Comparison of ENCODE assay signal across 8 cellular contexts in genomic region chr16:27315333-27316037, GRCh38. TPM values are rescaled to one million over a fixed set of nuclear protein-coding genes. Genes with fewer than 3 reads are reported as not detected.
DNase-seq lines count a peak whose midpoint lies in the region; ATAC-seq, FAIRE-seq and TF ChIP-seq lines count a peak whose summit lies in the region.

No MANE protein-coding gene starts in this region.

- peak overlapping the region; percentile 37 for H3K4me3 ChIP-seq in AG04449 (ENCODE audit: low read depth, low read length)
- peak overlapping the region; percentile 78 for H3K4me3 ChIP-seq in MG63
- H3K4me3 ChIP-seq in fibroblast of lung (replicated peaks in 1 of 4; ENCODE audit: control extremely low read depth in 1 of 4, insufficient read depth in 1 of 4, low read depth in 3 of 4, low read length in 4 of 4), result peak overlapping the region in 3 of 4 experiments; percentile 12 to 84 (median 14)
- H3K4me3 ChIP-seq in pancreas, result peak overlapping the region in 2 of 4 donors; percentile 87 to 97

- CTCF ChIA-PET in AG04449 (lab: Yijun Ruan, JAX), result interaction anchor here (0.8 to 3.6 kb wide), 4 partner anchors 12 to 80 kb away, joined by 3 to 17 read pairs (median 3); no protein-coding TSS in a partner anchor

- intact Hi-C loops in pancreas (cut with DNase I), result no loop called here

- H3K4me2 ChIP-seq in fibroblast of lung (ENCODE audit: extremely low read depth, insufficient read depth, low read length), result peak overlapping the region; percentile 84

- FAIRE-seq in pancreas (lab: Jason Lieb, UNC), result no peak

- H3K4me1 ChIP-seq in fibroblast of lung (ENCODE audit: control insufficient read depth, extremely low read depth, insufficient read depth, low read length) (peaks cover 10% of the 10 kb centered on the region), pancreas (peaks cover 0 to 39% (median 13%) of the 10 kb centered on the region in 3 donors)

- H3K36me3 ChIP-seq in MG63 (peaks cover 21% of the 10 kb centered on the region), fibroblast of lung (ENCODE audit: control insufficient read depth, insufficient read depth, low read length) (no peaks in the 10 kb centered on the region), pancreas (no peaks in the 10 kb centered on the region)

- H3K79me2 ChIP-seq in fibroblast of lung (ENCODE audit: control insufficient read depth, insufficient read depth, low read length), result peaks cover 41% of the 10 kb centered on the region

- ATAC-seq in pancreas (peak in 3 of 4 donors; percentile 9 to 71 (median 16)), GM19023 (IDR thresholded peaks at IDR 0.05; ENCODE audit: unreplicated experiment) (no peak), HG03460 (IDR thresholded peaks at IDR 0.05; ENCODE audit: unreplicated experiment) (no peak)

- 51 to 55% methylated on average over 9 of the region's 9 CpGs for WGBS in pancreas, 2 donors

- H3K27ac ChIP-seq in fibroblast of lung (ENCODE audit: insufficient read depth, low read length) (peak overlapping the region; percentile 93), pancreas (peak overlapping the region in 2 of 4 donors; percentile 97 to 99)

- DNase-seq in AG04449 (ENCODE audit: low read depth, low spot score) (no peak), MG63 (peak; percentile 59), fibroblast of lung (ENCODE audit: low read depth in 2 of 2) (peak; percentile 36 to 63), pancreas (peak in 3 of 6 donors; percentile 23 to 65 (median 59)), RPMI8226 (no peak)
- DNase-seq in activated T-cell treated with anti-CD3 and anti-CD28 coated beads, Interleukin-2, amount 50 U/mL, for 1 hour, result peak; percentile 65

- no peaks in the 10 kb centered on the region for H4K20me1 ChIP-seq in fibroblast of lung (ENCODE audit: control insufficient read depth, extremely low read depth, insufficient read depth, low read length)

- H2AFZ ChIP-seq in fibroblast of lung (ENCODE audit: low read length), result no peak overlapping the region

- H3K27me3 ChIP-seq in MG63 (no peaks in the 10 kb centered on the region), fibroblast of lung (ENCODE audit: control insufficient read depth, insufficient read depth, low read length) (no peaks in the 10 kb centered on the region), pancreas (no peaks in the 10 kb centered on the region)

- POLR2A ChIA-PET in AG04449 (lab: Yijun Ruan, JAX), result interaction anchor here (1.2 to 1.6 kb wide), 2 partner anchors 15 to 81 kb away, joined by 3 to 4 read pairs; no protein-coding TSS in a partner anchor

- H3K9me3 ChIP-seq in MG63, result no peaks in the 10 kb centered on the region
- no peaks in the 10 kb centered on the region for H3K9me3 ChIP-seq in fibroblast of lung (ENCODE audit: control insufficient read depth, insufficient read depth, low read depth, low read length)
- no peaks in the 10 kb centered on the region for H3K9me3 ChIP-seq in pancreas

- TF ChIP-seq CTCF in AG04449 (IDR thresholded peaks at IDR 0.05; ENCODE audit: insufficient read depth, low read length, missing control alignments) (no peak), fibroblast of lung (conservative IDR thresholded peaks at IDR 0.05 in 1 of 2, IDR thresholded peaks at IDR 0.05 in 1 of 2; ENCODE audit: low read depth in 1 of 2, low read length in 2 of 2) (no peak), pancreas (IDR thresholded peaks at IDR 0.05) (no peak)

- H3K9ac ChIP-seq in fibroblast of lung (ENCODE audit: insufficient read depth, low read length), result peak overlapping the region; percentile 49

RNA-seq across cellular contexts. Expression of gene IL4R, which starts 1.7 kb away (rescaled TPM):
- 26.1 and 40.9 TPM in 2 replicates for total RNA-seq in MG63 (2014; rRNA removed; shearing (Covaris generic); ENCODE audit: low replicate concordance)
- 21.1 and 23.6 TPM in 2 replicates for total RNA-seq in fibroblast of lung
- polyA plus RNA-seq in fibroblast of lung, result 17.1 and 25.5 TPM in 2 replicates
- 16.8 and 23.5 TPM in 2 replicates for polyA plus RNA-seq in fibroblast of lung (2012)
- polyA minus RNA-seq in fibroblast of lung (ENCODE audit: low replicate concordance), result 57.5 and 131 TPM in 2 replicates
- 10 to 100 TPM; 16.0 to 58.7 (median 19.7) TPM for total RNA-seq in pancreas
- 10 to 100 TPM; 38.1 to 49.7 TPM for polyA plus RNA-seq in pancreas

RNA-seq across cellular contexts. Expression of gene NSMCE1, which starts 46.9 kb away (rescaled TPM):
- total RNA-seq in MG63 (2014; rRNA removed; shearing (Covaris generic); ENCODE audit: low replicate concordance), result 51.7 and 66.6 TPM in 2 replicates
- total RNA-seq in fibroblast of lung (124 and 142 TPM in 2 replicates), pancreas (10 to 100 TPM; 27.6 to 37.7 (median 31.7) TPM)
- polyA plus RNA-seq in fibroblast of lung (48.8 and 62.3 TPM in 2 replicates), pancreas (10 to 100 TPM; 30.0 to 37.9 TPM)
- 99.0 and 130 TPM in 2 replicates for polyA plus RNA-seq in fibroblast of lung (2012)
- polyA minus RNA-seq in fibroblast of lung (ENCODE audit: low replicate concordance), result 141 and 163 TPM in 2 replicates

Comparison
In these comparisons a context has a peak if more than half of its experiments do, and no peak if none do; other contexts are left out.
1. DNase-seq: peak in MG63 (single experiment), activated T-cell treated with anti-CD3 and anti-CD28 coated beads, Interleukin-2, amount 50 U/mL, for 1 hour (single experiment) and fibroblast of lung (2 of 2); none in AG04449 (single experiment) and RPMI8226 (single experiment).
2. ATAC-seq: peak in pancreas (3 of 4); none in GM19023 (single experiment) and HG03460 (single experiment).